In genomic region chr7:112236597-112236996, GRCh38 we compare ENCODE assay signal across 1 cellular context.
TF ChIP-seq lines count a peak whose summit lies in the region.

No MANE protein-coding gene starts in this region.

TF ChIP-seq in HepG2, 621 proteins besides CTCF, POLR2A, EP300 and RAD21 (continued from another document and continues in another):
- no peak for TF ChIP-seq HNRNPUL1 (IDR thresholded peaks at IDR 0.05; ENCODE audit: low read depth, low read length)
- no peak for TF ChIP-seq ZNF841 (CRISPR knock-in tag; IDR thresholded peaks at IDR 0.05; ENCODE audit: borderline replicate concordance)
- TF ChIP-seq ZNF891 (CRISPR knock-in tag; IDR thresholded peaks at IDR 0.05), result no peak
- no peak for TF ChIP-seq ZNF432 (CRISPR knock-in tag; IDR thresholded peaks at IDR 0.05; ENCODE audit: borderline replicate concordance)
- TF ChIP-seq ZNF747 (CRISPR knock-in tag; IDR thresholded peaks at IDR 0.05; ENCODE audit: borderline replicate concordance), result no peak
- TF ChIP-seq AHDC1 (CRISPR knock-in tag; IDR thresholded peaks at IDR 0.05; ENCODE audit: borderline replicate concordance), result peak; percentile 92; the same call in 1 of the 2 replicates
- TF ChIP-seq ZEB1 (IDR thresholded peaks at IDR 0.05; ENCODE audit: insufficient replicate concordance, low read depth), result no peak
- TF ChIP-seq HNF1B (CRISPR knock-in tag; IDR thresholded peaks at IDR 0.05), result no peak
- TF ChIP-seq ZNF788 (CRISPR knock-in tag; IDR thresholded peaks at IDR 0.05; ENCODE audit: borderline replicate concordance), result no peak
- TF ChIP-seq REL (CRISPR knock-in tag; conservative IDR thresholded peaks at IDR 0.05), result no peak
- no peak for TF ChIP-seq ZNF274 (CRISPR knock-in tag; IDR thresholded peaks at IDR 0.05)
- no peak for TF ChIP-seq ARNTL (CRISPR knock-in tag; IDR thresholded peaks at IDR 0.05)
- TF ChIP-seq RBFOX2 (IDR thresholded peaks at IDR 0.05; ENCODE audit: low read depth, low read length), result no peak
- TF ChIP-seq E2F2 (CRISPR knock-in tag; IDR thresholded peaks at IDR 0.05; ENCODE audit: borderline replicate concordance), result no peak
- TF ChIP-seq ZNF777 (CRISPR knock-in tag; IDR thresholded peaks at IDR 0.05), result no peak
- peak; percentile 59 for TF ChIP-seq PAXIP1 (CRISPR knock-in tag; conservative IDR thresholded peaks at IDR 0.05)
- no peak for TF ChIP-seq GATAD1 (CRISPR knock-in tag; IDR thresholded peaks at IDR 0.05)
- TF ChIP-seq ZNF446 (CRISPR knock-in tag; IDR thresholded peaks at IDR 0.05), result no peak
- no peak for TF ChIP-seq RORA (CRISPR knock-in tag; IDR thresholded peaks at IDR 0.05)
- TF ChIP-seq ZC3H13 (CRISPR knock-in tag; IDR thresholded peaks at IDR 0.05), result no peak
- no peak for TF ChIP-seq NBN (conservative IDR thresholded peaks at IDR 0.05)
- TF ChIP-seq SMARCC2 (IDR thresholded peaks at IDR 0.05), result no peak
- TF ChIP-seq ZNF614 (CRISPR knock-in tag; IDR thresholded peaks at IDR 0.05; ENCODE audit: borderline replicate concordance), result no peak
- peak; percentile 35; the same call in 1 of the 2 replicates for TF ChIP-seq THAP11 (CRISPR knock-in tag; IDR thresholded peaks at IDR 0.05)
- TF ChIP-seq ZNF512 (CRISPR knock-in tag; IDR thresholded peaks at IDR 0.05), result no peak
- TF ChIP-seq CBX5 (CRISPR knock-in tag; IDR thresholded peaks at IDR 0.05; ENCODE audit: borderline replicate concordance), result no peak
- TF ChIP-seq TFDP1 (CRISPR knock-in tag; IDR thresholded peaks at IDR 0.05; ENCODE audit: borderline replicate concordance), result no peak
- TF ChIP-seq ZBTB20 (CRISPR knock-in tag; IDR thresholded peaks at IDR 0.05; ENCODE audit: borderline replicate concordance, low read depth), result peak; percentile 99; the same call in 1 of the 2 replicates
- no peak for TF ChIP-seq SALL2 (CRISPR knock-in tag; IDR thresholded peaks at IDR 0.05)
- no peak for TF ChIP-seq PITX1 (CRISPR knock-in tag; IDR thresholded peaks at IDR 0.05)
- no peak for TF ChIP-seq ZNF572 (CRISPR knock-in tag; IDR thresholded peaks at IDR 0.05)
- no peak for TF ChIP-seq ZUFSP (CRISPR knock-in tag; IDR thresholded peaks at IDR 0.05; ENCODE audit: borderline replicate concordance)
- no peak for TF ChIP-seq HDAC1 (CRISPR knock-in tag; IDR thresholded peaks at IDR 0.05)
- no peak; the same call in 1 of the 2 replicates for TF ChIP-seq KAT8 (CRISPR knock-in tag; IDR thresholded peaks at IDR 0.05)
- no peak for TF ChIP-seq ZNF678 (CRISPR knock-in tag; IDR thresholded peaks at IDR 0.05)
- TF ChIP-seq ZNF770 (CRISPR knock-in tag; IDR thresholded peaks at IDR 0.05), result no peak
- no peak for TF ChIP-seq TBP (CRISPR knock-in tag; IDR thresholded peaks at IDR 0.05)
- no peak for TF ChIP-seq NFKB2 (CRISPR knock-in tag; IDR thresholded peaks at IDR 0.05; ENCODE audit: borderline replicate concordance)
- no peak for TF ChIP-seq ZFP62 (CRISPR knock-in tag; IDR thresholded peaks at IDR 0.05)
- TF ChIP-seq ZFP41 (CRISPR knock-in tag; IDR thresholded peaks at IDR 0.05; ENCODE audit: borderline replicate concordance), result no peak
- no peak for TF ChIP-seq TIGD3 (CRISPR knock-in tag; IDR thresholded peaks at IDR 0.05; ENCODE audit: borderline replicate concordance)
- TF ChIP-seq ZBTB1 (CRISPR knock-in tag; IDR thresholded peaks at IDR 0.05; ENCODE audit: borderline replicate concordance), result no peak
- no peak for TF ChIP-seq ZKSCAN5 (CRISPR knock-in tag; IDR thresholded peaks at IDR 0.05)
- no peak for TF ChIP-seq ZNF720 (CRISPR knock-in tag; IDR thresholded peaks at IDR 0.05)
- TF ChIP-seq ZFYVE20 (CRISPR knock-in tag; IDR thresholded peaks at IDR 0.05; ENCODE audit: borderline replicate concordance, low read depth), result no peak
- TF ChIP-seq SP4 (CRISPR knock-in tag; IDR thresholded peaks at IDR 0.05), result no peak
- TF ChIP-seq KAT7 (CRISPR knock-in tag; IDR thresholded peaks at IDR 0.05; ENCODE audit: borderline replicate concordance), result no peak
- TF ChIP-seq SRSF1 (optimal IDR thresholded peaks at IDR 0.05; ENCODE audit: low read depth, low read length), result no peak
- no peak for TF ChIP-seq BORCS8-MEF2B (CRISPR knock-in tag; IDR thresholded peaks at IDR 0.05)
